ENCODE assay signal across 8 cellular contexts in genomic region chr7:34133983-34134782, GRCh38.
DNase-seq lines count a peak whose midpoint lies in the region; ATAC-seq, FAIRE-seq and TF ChIP-seq lines count a peak whose summit lies in the region.

No MANE protein-coding gene starts in this region.

- H3K27ac ChIP-seq in DOHH2 (ENCODE audit: low read depth, low read length) (no peak overlapping the region), body of pancreas (no peak overlapping the region)

- H3K4me1 ChIP-seq in DOHH2 (ENCODE audit: control insufficient read depth, low read length): no peaks in the 10 kb centered on the region
- no peaks in the 10 kb centered on the region for H3K4me1 ChIP-seq in body of pancreas

- ATAC-seq in HG02623 (IDR thresholded peaks at IDR 0.05; ENCODE audit: unreplicated experiment) (peak; percentile 42), body of pancreas (peak; percentile 45)

- H3K4me3 ChIP-seq in DOHH2 (ENCODE audit: low read length) (no peak overlapping the region), body of pancreas (no peak overlapping the region)

- FAIRE-seq in GM12892 (lab: Jason Lieb, UNC): no peak

- no peaks in the 10 kb centered on the region for H3K79me2 ChIP-seq in DOHH2 (ENCODE audit: control insufficient read depth, low read length)

- no peaks in the 10 kb centered on the region for H4K20me1 ChIP-seq in DOHH2 (ENCODE audit: control insufficient read depth, insufficient read depth, low read depth, low read length)

- no peaks in the 10 kb centered on the region for H3K9me3 ChIP-seq in DOHH2 (ENCODE audit: control insufficient read depth, insufficient read depth, low read length)
- no peaks in the 10 kb centered on the region for H3K9me3 ChIP-seq in body of pancreas

- no peaks in the 10 kb centered on the region for H3K36me3 ChIP-seq in DOHH2 (ENCODE audit: control insufficient read depth, low read length)
- no peaks in the 10 kb centered on the region for H3K36me3 ChIP-seq in body of pancreas (replicated peaks in 1 of 2; ENCODE audit: insufficient read depth in 1 of 2, low read depth in 2 of 2)

- H3K27me3 ChIP-seq in DOHH2 (ENCODE audit: control insufficient read depth, low read length) (no peaks in the 10 kb centered on the region), body of pancreas (no peaks in the 10 kb centered on the region)

- no peak overlapping the region for H3K4me2 ChIP-seq in DOHH2 (ENCODE audit: low read length)

- DNase-seq in NCI-H82 (lab: John Stamatoyannopoulos, UW) (peak; percentile 83), body of pancreas (peak; percentile 43 to 66 (median 58)), iPS-NIHi7 (ENCODE audit: extremely low spot score) (peak; percentile 86), stromal cell of bone marrow (ENCODE audit: low read depth) (peak; percentile 68), GM12892 (ENCODE audit: insufficient read length) (no peak)
- DNase-seq in activated naive CD4-positive, alpha-beta T cell (lab: John Stamatoyannopoulos, UW): no peak

- H3K9me2 ChIP-seq in DOHH2 (replicated peaks; ENCODE audit: control insufficient read depth, low read length): no peaks in the 10 kb centered on the region

- intact Hi-C loops in body of pancreas (cut with DNase I): no loop called here

- WGBS in body of pancreas, 2 donors: 18 to 22% methylated on average over 12 of the region's 12 CpGs

- H3F3A ChIP-seq in DOHH2 (ENCODE audit: control insufficient read depth, insufficient read depth): no peaks in the 10 kb centered on the region

- TF ChIP-seq CTCF in DOHH2 (IDR thresholded peaks at IDR 0.05; ENCODE audit: low read depth, low read length, poor library complexity, severe bottlenecking): peak; percentile 82
- TF ChIP-seq CTCF in body of pancreas (IDR thresholded peaks at IDR 0.05): peak; percentile 16 to 47 (median 38)

- no peak for TF ChIP-seq POLR2A in body of pancreas (IDR thresholded peaks at IDR 0.05)
- no peak for TF ChIP-seq POLR2A in GM12892 (IDR thresholded peaks at IDR 0.05; ENCODE audit: low read depth, low read length)

Comparison
In these comparisons a context has a peak if more than half of its experiments do, and no peak if none do; other contexts are left out.
1. DNase-seq: peak in NCI-H82 (single experiment), body of pancreas (4 of 4), iPS-NIHi7 (single experiment) and stromal cell of bone marrow (single experiment); none in GM12892 (single experiment) and activated naive CD4-positive, alpha-beta T cell (0 of 4).